ENCODE assay signal across 10 cellular contexts in genomic region chr4:188127157-188127874, GRCh38. TPM values are rescaled to one million over a fixed set of nuclear protein-coding genes. Genes with fewer than 3 reads are reported as not detected.
DNase-seq lines count a peak whose midpoint lies in the region; ATAC-seq and TF ChIP-seq lines count a peak whose summit lies in the region.
"Had no signal": no experiment of that assay in that cellular context is flagged by ENCODE, and none has a peak within 500 bp of the region (broad histone marks: within the 10 kb centered on the region; RNA-seq: fewer than 3 reads in every experiment).

No MANE protein-coding gene starts in this region.

- H3K9me3 Mint-ChIP-seq in HFFc6 (peaks cover 13% of the 10 kb centered on the region), CD14-positive monocyte (peaks cover 6 to 29% (median 26%) of the 10 kb centered on the region in 7 donors)

- no peak for ATAC-seq in GM21619 (IDR thresholded peaks at IDR 0.05; ENCODE audit: unreplicated experiment)
- no peak for ATAC-seq in GM18867 (IDR thresholded peaks at IDR 0.05; ENCODE audit: unreplicated experiment)

- no peak overlapping the region for H3K4me3 ChIP-seq in AG04449 (ENCODE audit: low read depth, low read length)

- TF ChIP-seq CTCF in AG04449 (IDR thresholded peaks at IDR 0.05; ENCODE audit: insufficient read depth, low read length, missing control alignments) (no peak), HFFc6 (IDR thresholded peaks at IDR 0.05) (no peak), CD14-positive monocyte (IDR thresholded peaks at IDR 0.05) (no peak)

- H3K27me3 Mint-ChIP-seq in HFFc6 (ENCODE audit: insufficient read depth) (no peaks in the 10 kb centered on the region; the same call in 1 of the 2 replicates), CD14-positive monocyte (ENCODE audit: low read depth in 3 of 3) (no peaks in the 10 kb centered on the region)

- H3K4me1 Mint-ChIP-seq in HFFc6 (ENCODE audit: low read depth), result peaks cover 15% of the 10 kb centered on the region
- H3K4me1 Mint-ChIP-seq in CD14-positive monocyte, result no peaks in the 10 kb centered on the region

- H3K36me3 Mint-ChIP-seq in HFFc6 (ENCODE audit: low read depth), result no peaks in the 10 kb centered on the region
- H3K36me3 Mint-ChIP-seq in CD14-positive monocyte, result no peaks in the 10 kb centered on the region

- intact Hi-C loops in CD14-positive monocyte (cut with micrococcal nuclease), result no loop called here

- CTCF ChIA-PET in AG04449 (lab: Yijun Ruan, JAX), result no interaction called here

- H3K27ac ChIP-seq in angular gyrus (ENCODE audit: low read depth, low read length), result peak overlapping the region; percentile 82

- POLR2A ChIA-PET in AG04449 (lab: Yijun Ruan, JAX), result no interaction called here

- H3K4me3 Mint-ChIP-seq in HFFc6, result no peak overlapping the region
- no peak overlapping the region for H3K4me3 Mint-ChIP-seq in CD14-positive monocyte

- DNase-seq in AG04449 (ENCODE audit: low read depth, low spot score) (peak; percentile 49), HFFc6 (peak; percentile 58), kidney glomerular epithelial cell (lab: John Stamatoyannopoulos, UW) (peak; percentile 76), CD14-positive monocyte (ENCODE audit: low spot score) (no peak), ecto neural progenitor cell (ENCODE audit: low spot score) (no peak)
- DNase-seq: KG1 had no signal

- H3K27ac Mint-ChIP-seq in HFFc6, result peak overlapping the region; percentile 12; the same call in 1 of the 2 replicates
- no peak overlapping the region for H3K27ac Mint-ChIP-seq in CD14-positive monocyte

RNA-seq across cellular contexts. Expression of gene TRIML1, which starts 11.9 kb away (rescaled TPM):
- total RNA-seq in HFFc6 (2021; fragmentation: NEBNext Ultra II Directional; extraction: Animal tissue kit (Norgen Biotek cat#: 25700)), result not detected
- not detected for polyA plus RNA-seq in CD14-positive monocyte
- polyA plus RNA-seq: neural cell had no signal

RNA-seq across cellular contexts. Expression of gene TRIML2, which starts 17.9 kb away (rescaled TPM):
- total RNA-seq in HFFc6 (2021; fragmentation: NEBNext Ultra II Directional; extraction: Animal tissue kit (Norgen Biotek cat#: 25700)), result 1 to 10 TPM; 1.1 to 3.6 (median 2.3) TPM
- not detected for polyA plus RNA-seq in CD14-positive monocyte
- polyA plus RNA-seq: neural cell had no signal

Comparison
In these comparisons a context has a peak if more than half of its experiments do, and no peak if none do; other contexts are left out.
1. DNase-seq: peak in AG04449 (single experiment), HFFc6 (single experiment) and kidney glomerular epithelial cell (single experiment); none in CD14-positive monocyte (single experiment) and ecto neural progenitor cell (single experiment).